Comparison of ENCODE assay signal across 8 cellular contexts in genomic region chr17:385836-386144, GRCh38. TPM values are rescaled to one million over a fixed set of nuclear protein-coding genes. Genes with fewer than 3 reads are reported as not detected.
DNase-seq lines count a peak whose midpoint lies in the region; ATAC-seq and TF ChIP-seq lines count a peak whose summit lies in the region.

No MANE protein-coding gene starts in this region.

- H3K27me3 Mint-ChIP-seq in activated T-helper 2 cell treated with anti-CD3 and anti-CD28 coated beads, Interferon-gamma antibody, Interleukin-2, Interleukin-4, amounts not matched to agents 10 μg/mL and 5 μg/mL and 100 μg/mL, durations not matched to agents 14 hours and 24 hours and 36 hours (ENCODE audit: low read depth): peaks cover 31% of the 10 kb centered on the region

- ATAC-seq in HG03521 (IDR thresholded peaks at IDR 0.05; ENCODE audit: unreplicated experiment) (peak; percentile 25), HG03565 (IDR thresholded peaks at IDR 0.05; ENCODE audit: unreplicated experiment) (no peak), HG03039 (IDR thresholded peaks at IDR 0.05; ENCODE audit: unreplicated experiment) (no peak), GM19463 (IDR thresholded peaks at IDR 0.05; ENCODE audit: unreplicated experiment) (no peak)

- no peaks in the 10 kb centered on the region for H3K36me3 Mint-ChIP-seq in activated T-helper 2 cell treated with anti-CD3 and anti-CD28 coated beads, Interferon-gamma antibody, Interleukin-2, Interleukin-4, amounts not matched to agents 10 μg/mL and 5 μg/mL and 100 μg/mL, durations not matched to agents 14 hours and 24 hours and 36 hours (ENCODE audit: low read depth)

- H3K27ac Mint-ChIP-seq in activated T-helper 2 cell treated with anti-CD3 and anti-CD28 coated beads, Interferon-gamma antibody, Interleukin-2, Interleukin-4, amounts not matched to agents 10 μg/mL and 5 μg/mL and 100 μg/mL, durations not matched to agents 14 hours and 24 hours and 36 hours: no peak overlapping the region

- H3K4me3 ChIP-seq in GM06990 (replicated peaks; ENCODE audit: low read depth, low read length) (peak overlapping the region; percentile 44), dorsolateral prefrontal cortex (peak overlapping the region in 57 of 59 donors; percentile 26 to 66 (median 47)), sigmoid colon (peak overlapping the region; percentile 33 to 66 (median 58))

- WGBS in sigmoid colon, 2 donors: 1 to 2% methylated on average over 39 to 43 of the region's 43 CpGs

- H3K4me1 Mint-ChIP-seq in activated T-helper 2 cell treated with anti-CD3 and anti-CD28 coated beads, Interferon-gamma antibody, Interleukin-2, Interleukin-4, amounts not matched to agents 10 μg/mL and 5 μg/mL and 100 μg/mL, durations not matched to agents 14 hours and 24 hours and 36 hours (ENCODE audit: low read depth): peaks cover 13% of the 10 kb centered on the region

- DNase-seq in GM06990 (ENCODE audit: extremely low read depth, insufficient read length) (no peak), dorsolateral prefrontal cortex (no peak), sigmoid colon (no peak)
- DNase-seq in activated T-helper 2 cell treated with anti-CD3 and anti-CD28 coated beads, Interferon-gamma antibody, Interleukin-2, Interleukin-4, amounts not matched to agents 10 μg/mL and 5 μg/mL and 100 μg/mL, durations not matched to agents 14 hours and 24 hours and 36 hours (ENCODE audit: low spot score): no peak

- H3K36me3 ChIP-seq in GM06990 (ENCODE audit: control insufficient read depth, insufficient read depth, low read length): no peaks in the 10 kb centered on the region
- no peaks in the 10 kb centered on the region for H3K36me3 ChIP-seq in sigmoid colon

- no peaks in the 10 kb centered on the region; the same call in 1 of the 2 replicates for H3K27me3 ChIP-seq in GM06990 (replicated peaks; ENCODE audit: control insufficient read depth, insufficient read depth, low read length)
- peaks cover 0 to 6% (median 0%) of the 10 kb centered on the region in 45 donors for H3K27me3 ChIP-seq in dorsolateral prefrontal cortex
- peaks cover 0 to 37% (median 27%) of the 10 kb centered on the region in 3 donors for H3K27me3 ChIP-seq in sigmoid colon

- H3K4me1 ChIP-seq in sigmoid colon: peaks cover 0 to 16% (median 12%) of the 10 kb centered on the region in 4 donors

- TF ChIP-seq CTCF in GM06990 (IDR thresholded peaks at IDR 0.05; ENCODE audit: insufficient read depth, low read length, poor library complexity, severe bottlenecking): no peak
- no peak for TF ChIP-seq CTCF in dorsolateral prefrontal cortex (IDR thresholded peaks at IDR 0.05 in 54 of 56, conservative IDR thresholded peaks at IDR 0.05 in 2 of 56; ENCODE audit: low read depth in 1 of 56, partially characterized antibody in 56 of 56)
- TF ChIP-seq CTCF in sigmoid colon (IDR thresholded peaks at IDR 0.05): no peak

- peaks cover 5% of the 10 kb centered on the region for H3K9me3 Mint-ChIP-seq in activated T-helper 2 cell treated with anti-CD3 and anti-CD28 coated beads, Interferon-gamma antibody, Interleukin-2, Interleukin-4, amounts not matched to agents 10 μg/mL and 5 μg/mL and 100 μg/mL, durations not matched to agents 14 hours and 24 hours and 36 hours

- intact Hi-C loops in dorsolateral prefrontal cortex (cut with DNase I) (loop anchor here (2.0 to 5.0 kb wide), 3 partner anchors 221 to 243 kb away; no protein-coding TSS in a partner anchor), sigmoid colon (cut with DNase I) (loop anchor here (1.0 kb wide), 1 partner anchor 242 kb away; no protein-coding TSS in a partner anchor)
- intact Hi-C loops in activated T-helper 2 cell treated with anti-CD3 and anti-CD28 coated beads, Interferon-gamma antibody, Interleukin-2, Interleukin-4, amounts not matched to agents 10 μg/mL and 5 μg/mL and 100 μg/mL, durations not matched to agents 14 hours and 24 hours and 36 hours (cut with micrococcal nuclease): loop anchor here (5.0 kb wide), 1 partner anchor 243 kb away; a partner anchor contains a TSS

- no peaks in the 10 kb centered on the region for H3K9me3 ChIP-seq in sigmoid colon

- TF ChIP-seq POLR2A in sigmoid colon (IDR thresholded peaks at IDR 0.05): no peak

- TF ChIP-seq EP300 in sigmoid colon (IDR thresholded peaks at IDR 0.05): no peak

- H3K27ac ChIP-seq in dorsolateral prefrontal cortex (peak overlapping the region in 7 of 59 donors; percentile 15 to 53 (median 46)), sigmoid colon (peak overlapping the region; percentile 60 to 69 (median 67))

- H3K4me3 Mint-ChIP-seq in activated T-helper 2 cell treated with anti-CD3 and anti-CD28 coated beads, Interferon-gamma antibody, Interleukin-2, Interleukin-4, amounts not matched to agents 10 μg/mL and 5 μg/mL and 100 μg/mL, durations not matched to agents 14 hours and 24 hours and 36 hours (ENCODE audit: low read depth): no peak overlapping the region

RNA-seq across cellular contexts. Expression of gene RPH3AL, which starts 33.2 kb away (rescaled TPM):
- total RNA-seq in dorsolateral prefrontal cortex (10 to 100 TPM in 51 of 120 experiments, 1 to 10 TPM in 69; 4.2 to 18.6 (median 9.3) TPM), sigmoid colon (10 to 100 TPM in 1 of 4 donors, 1 to 10 TPM in 3; 1.8 to 12.7 (median 3.1) TPM)
- polyA plus RNA-seq in sigmoid colon: 10 to 100 TPM; 14.2 to 23.1 (median 15.0) TPM
- 3.2 and 3.5 TPM in 2 replicates for total RNA-seq in activated T-helper 2 cell treated with anti-CD3 and anti-CD28 coated beads, Interferon-gamma antibody, Interleukin-2, Interleukin-4, amounts not matched to agents 10 μg/mL and 5 μg/mL and 100 μg/mL, durations not matched to agents 14 hours and 24 hours and 36 hours

RNA-seq across cellular contexts. Expression of gene RFLNB, which starts 59.9 kb away (rescaled TPM):
- total RNA-seq in dorsolateral prefrontal cortex (10 to 100 TPM in 19 of 120 experiments, 1 to 10 TPM in 101; 2.4 to 18.7 (median 7.0) TPM), sigmoid colon (10 to 100 TPM; 17.1 to 32.7 (median 26.7) TPM)
- 10 to 100 TPM in 2 of 3 donors, 1 to 10 TPM in 1; 6.4 to 28.2 (median 12.5) TPM for polyA plus RNA-seq in sigmoid colon
- 130 and 131 TPM in 2 replicates for total RNA-seq in activated T-helper 2 cell treated with anti-CD3 and anti-CD28 coated beads, Interferon-gamma antibody, Interleukin-2, Interleukin-4, amounts not matched to agents 10 μg/mL and 5 μg/mL and 100 μg/mL, durations not matched to agents 14 hours and 24 hours and 36 hours
